8 cellular contexts compared by ENCODE assay signal in the genomic region with DNA sequence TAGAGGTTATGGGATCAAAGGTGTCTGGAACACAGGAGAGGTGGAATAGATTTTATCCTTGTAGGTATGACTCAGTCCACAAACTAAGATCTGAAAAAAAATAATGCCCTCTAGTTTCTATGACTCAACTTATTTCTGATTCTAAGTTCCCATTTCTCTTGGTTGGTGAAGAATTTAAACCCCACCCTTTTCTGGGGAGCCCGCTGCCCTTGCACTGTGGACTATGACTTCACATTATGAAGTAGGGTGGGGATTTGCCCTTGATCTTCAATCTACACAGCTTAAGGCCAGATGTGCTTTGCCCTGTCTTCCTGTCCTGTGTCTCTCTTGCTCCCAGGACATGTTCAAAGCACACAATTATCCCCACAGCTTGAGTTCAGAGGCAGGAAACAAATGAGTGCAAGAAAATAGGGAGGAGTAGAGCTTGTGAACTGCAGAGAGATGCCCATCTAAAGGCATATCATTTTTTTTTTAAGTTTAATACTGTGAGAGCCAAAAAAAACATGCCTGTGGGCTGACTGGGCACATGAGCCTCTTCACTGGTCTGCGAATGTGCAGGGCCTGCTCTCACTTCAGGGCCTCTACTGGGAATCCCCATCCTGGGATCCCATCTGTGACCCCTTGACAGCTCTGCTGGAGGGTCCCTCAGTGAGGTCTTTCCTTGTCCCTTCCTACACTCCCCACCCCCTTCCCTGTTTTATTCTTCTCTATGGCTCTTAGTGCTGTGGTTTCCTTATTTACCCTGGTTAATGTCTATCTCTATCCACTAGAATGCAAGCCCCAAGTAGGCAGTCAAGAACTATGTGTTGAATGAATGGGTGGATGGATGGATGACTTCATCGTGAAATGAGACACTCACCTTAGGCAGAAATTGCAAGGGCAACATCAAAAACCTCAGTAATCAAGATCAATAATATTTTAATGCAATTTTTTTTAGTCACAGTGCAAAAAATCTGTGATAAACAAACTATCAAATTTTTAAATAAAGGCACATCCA.
A peak's percentile ranks its signal among the peaks of the same experiment; 100 is the strongest.
DNase-seq lines count a peak whose midpoint lies in the region; ATAC-seq, FAIRE-seq and TF ChIP-seq lines count a peak whose summit lies in the region.

No MANE protein-coding gene starts in this region.

- H3K27ac ChIP-seq in endothelial cell of umbilical vein (ENCODE audit: insufficient read depth, low read depth, low read length), result peak overlapping the region; percentile 66

- H3K4me3 ChIP-seq in endothelial cell of umbilical vein (replicated peaks in 1 of 3; ENCODE audit: insufficient read depth in 1 of 3, low read depth in 1 of 3, low read length in 3 of 3), result no peak overlapping the region

- H3K9ac ChIP-seq in endothelial cell of umbilical vein (replicated peaks; ENCODE audit: extremely low read depth, insufficient read depth, low read length), result peak overlapping the region; percentile 28

- POLR2A ChIA-PET in endothelial cell of umbilical vein (lab: Charles Lee), result interaction anchor here (0.7 kb wide), 1 partner anchor 24 kb away, joined by 3 read pairs; no protein-coding TSS in a partner anchor

- CTCF ChIA-PET in endothelial cell of umbilical vein (lab: Charles Lee), result interaction anchor here (1.1 to 3.3 kb wide), 5 partner anchors 10 to 370 kb away, joined by 3 to 17 read pairs (median 7); no protein-coding TSS in a partner anchor

- no TSS peak for BruUV-seq in endothelial cell of umbilical vein (replicated peaks; lab: Mats Ljungman, UMichigan)

- intact Hi-C loops in endothelial cell of umbilical vein (cut with micrococcal nuclease), result loop anchor here (10.0 kb wide), 1 partner anchor 56 kb away; no protein-coding TSS in a partner anchor

- H3K9me1 ChIP-seq in endothelial cell of umbilical vein (replicated peaks; ENCODE audit: control insufficient read depth, extremely low read depth, insufficient read depth, low read length), result no peaks in the 10 kb centered on the region

- ATAC-seq in GM18505 (IDR thresholded peaks at IDR 0.05; ENCODE audit: unreplicated experiment) (peak; percentile 39), HG02943 (IDR thresholded peaks at IDR 0.05; ENCODE audit: low read depth, unreplicated experiment) (peak; percentile 44)

- no peaks in the 10 kb centered on the region for H3K9me3 ChIP-seq in endothelial cell of umbilical vein (replicated peaks; ENCODE audit: control insufficient read depth, insufficient read depth, low read length)

- TF ChIP-seq POLR2A in GM18505 (IDR thresholded peaks at IDR 0.05; ENCODE audit: borderline replicate concordance, extremely low read depth, insufficient read depth, insufficient read length), result no peak
- TF ChIP-seq POLR2A in endothelial cell of umbilical vein (IDR thresholded peaks at IDR 0.05; ENCODE audit: low read depth, low read length), result no peak

- H4K20me1 ChIP-seq in endothelial cell of umbilical vein (replicated peaks; ENCODE audit: control insufficient read depth, extremely low read depth, insufficient read depth, low read length), result no peaks in the 10 kb centered on the region

- H3K79me2 ChIP-seq in endothelial cell of umbilical vein (ENCODE audit: control insufficient read depth, insufficient read depth, low read length), result no peaks in the 10 kb centered on the region

- DNase-seq in SIG-M5 treated with dmso at 0.1 percent for 504 hours (lab: John Stamatoyannopoulos, UW; ENCODE audit: unreplicated experiment) (peak; percentile 90), endothelial cell of umbilical vein (ENCODE audit: low read depth, low spot score) (peak; percentile 68), midbrain (lab: John Stamatoyannopoulos, UW) (no peak), DMS53 (lab: John Stamatoyannopoulos, UW) (no peak), hypothalamus (lab: John Stamatoyannopoulos, UW) (no peak)
- peak; percentile 21 for DNase-seq in stimulated activated CD8-positive, alpha-beta memory T cell treated with anti-CD3 and anti-CD28 coated beads, Interleukin-4, amount 100 ng/mL, for 24 hours (ENCODE audit: low read depth)

- FAIRE-seq in endothelial cell of umbilical vein (lab: Jason Lieb, UNC), result peak; percentile 89

- H3K27me3 ChIP-seq in endothelial cell of umbilical vein (ENCODE audit: control insufficient read depth in 2 of 2, insufficient read depth in 2 of 2, low read length in 2 of 2), result no peaks in the 10 kb centered on the region

- no peaks in the 10 kb centered on the region for H3K36me3 ChIP-seq in endothelial cell of umbilical vein (ENCODE audit: control insufficient read depth in 2 of 2, extremely low read depth in 1 of 2, insufficient read depth in 2 of 2, low read length in 2 of 2)

- no peak for TF ChIP-seq CTCF in endothelial cell of umbilical vein (IDR thresholded peaks at IDR 0.05; ENCODE audit: extremely low read depth in 1 of 2, insufficient read depth in 1 of 2, low read depth in 1 of 2, low read length in 2 of 2)

- peak overlapping the region; percentile 50 for H2AFZ ChIP-seq in endothelial cell of umbilical vein (ENCODE audit: low read depth, low read length)

- H3K4me1 ChIP-seq in endothelial cell of umbilical vein (ENCODE audit: control insufficient read depth, extremely low read depth, insufficient read depth, low read length), result peaks cover 23% of the 10 kb centered on the region

- dilution Hi-C loops in endothelial cell of umbilical vein (cut with MboI; ENCODE audit: extremely low pct_ligation_motif_present, low sequenced_read_pairs), result no loop called here

- peak overlapping the region; percentile 61 for H3K4me2 ChIP-seq in endothelial cell of umbilical vein (ENCODE audit: insufficient read depth, low read length)

TF ChIP-seq in endothelial cell of umbilical vein, 7 proteins besides CTCF, POLR2A, EP300 and RAD21:
- TF ChIP-seq MYC (IDR thresholded peaks at IDR 0.05; ENCODE audit: low read depth, low read length) (no peak), FOS (IDR thresholded peaks at IDR 0.05; ENCODE audit: borderline replicate concordance, insufficient read depth, low read length) (peak; percentile 38), EZH2 (IDR thresholded peaks at IDR 0.05; ENCODE audit: borderline replicate concordance, low read depth, low read length, severe bottlenecking) (no peak), GATA2 (IDR thresholded peaks at IDR 0.05; ENCODE audit: insufficient read depth, insufficient read length, low read depth, low read length) (peak; percentile 61), POLR2AphosphoS5 (IDR thresholded peaks at IDR 0.05; ENCODE audit: insufficient read depth, low read depth, low read length) (peak; percentile 24), JUN (IDR thresholded peaks at IDR 0.05; ENCODE audit: borderline replicate concordance, insufficient read depth, insufficient read length, low read depth) (peak; percentile 27)
- TF ChIP-seq, protein P1, sequence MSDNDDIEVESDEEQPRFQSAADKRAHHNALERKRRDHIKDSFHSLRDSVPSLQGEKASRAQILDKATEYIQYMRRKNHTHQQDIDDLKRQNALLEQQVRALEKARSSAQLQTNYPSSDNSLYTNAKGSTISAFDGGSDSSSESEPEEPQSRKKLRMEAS (IDR thresholded peaks at IDR 0.05; ENCODE audit: insufficient read depth, insufficient read length), result no peak

Comparison
In these comparisons a context has a peak if more than half of its experiments do, and no peak if none do; other contexts are left out.
1. DNase-seq: peak in SIG-M5 treated with dmso at 0.1 percent for 504 hours (single experiment), endothelial cell of umbilical vein (single experiment) and stimulated activated CD8-positive, alpha-beta memory T cell treated with anti-CD3 and anti-CD28 coated beads, Interleukin-4, amount 100 ng/mL, for 24 hours (single experiment); none in midbrain (single experiment), DMS53 (single experiment) and hypothalamus (0 of 51).